24 cellular contexts compared by ENCODE assay signal in the genomic region with DNA sequence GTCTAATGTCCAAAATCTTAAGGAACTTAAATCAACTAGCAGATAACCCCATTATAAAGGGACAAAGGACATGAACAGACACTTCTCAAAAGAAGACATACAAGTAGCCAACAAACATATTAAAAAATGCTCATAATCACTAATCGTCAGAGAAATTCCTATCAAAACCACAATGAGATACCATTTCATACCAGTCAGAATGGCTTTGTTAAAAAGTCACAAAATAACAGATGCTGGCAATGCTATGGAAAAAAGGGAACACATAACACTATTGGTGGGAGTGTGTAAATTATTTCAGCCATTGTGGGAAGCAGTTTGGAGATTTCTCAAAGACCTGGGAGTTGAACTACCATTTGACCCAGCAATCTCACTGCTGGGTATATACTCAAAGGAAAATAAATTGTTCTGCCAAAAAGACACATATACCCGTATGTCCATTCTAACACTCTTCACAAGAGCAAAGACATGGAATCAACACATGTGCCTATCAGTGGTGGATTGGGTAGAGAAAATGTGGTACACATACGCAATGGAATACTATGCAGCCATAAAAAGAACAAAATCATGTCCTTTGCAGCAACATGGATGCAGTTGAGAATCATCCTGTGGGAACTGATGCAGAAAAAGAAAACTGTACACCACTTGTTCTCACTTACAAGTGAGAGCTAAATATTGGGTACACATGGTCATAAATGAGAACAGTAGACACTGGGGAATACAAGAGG.
"Had no signal": no experiment of that assay in that cellular context is flagged by ENCODE, and none has a peak within 500 bp of the region (broad histone marks: within the 10 kb centered on the region; RNA-seq: fewer than 3 reads in every experiment).

No MANE protein-coding gene starts in this region.

- ATAC-seq: activated naive CD8-positive, alpha-beta T cell treated with anti-CD3 and anti-CD28 coated beads, Interleukin-2, amount 50 U/mL, for 24 hours; foreskin keratinocyte; mucosa of descending colon; naive thymus-derived CD4-positive, alpha-beta T cell had no signal

- H3K36me3 ChIP-seq: ascending aorta, ovary, sigmoid colon, thyroid gland had no signal

- H3K4me2 ChIP-seq: hepatocyte had no signal

- H2AFZ ChIP-seq: hepatocyte had no signal

- H3K27me3 ChIP-seq: ascending aorta, dorsolateral prefrontal cortex, foreskin keratinocyte, hepatocyte, ovary, sigmoid colon, spleen, thyroid gland had no signal

- H3K4me3 ChIP-seq: ascending aorta, dorsolateral prefrontal cortex, hepatocyte, mucosa of descending colon, ovary, sigmoid colon, spleen, thyroid gland had no signal

- FAIRE-seq: colon, islet of Langerhans had no signal

- H3K27ac ChIP-seq: ascending aorta, foreskin keratinocyte, hepatocyte, ovary, sigmoid colon, spleen, thyroid gland had no signal

- DNase-seq: activated CD4-positive, alpha-beta T cell treated with anti-CD3 and anti-CD28 coated beads, Interleukin-2, amount 50 U/mL, for 1 hour; activated CD4-positive, CD25-positive, alpha-beta regulatory T cell treated with anti-CD3 and anti-CD28 coated beads, Interleukin-2, amount 50 U/mL, for 72 hours; activated CD8-positive, alpha-beta memory T cell treated with anti-CD3 and anti-CD28 coated beads, Interleukin-2, amount 50 U/mL, for 4 hours; activated effector memory CD4-positive, alpha-beta T cell treated with Interleukin-2 at 50 U/mL for 16 hours; activated naive CD4-positive, alpha-beta T cell treated with anti-CD3 and anti-CD28 coated beads, Interleukin-2, amount 10 ng/mL, durations not matched to agents 7 days and 5 days; activated naive CD8-positive, alpha-beta T cell treated with anti-CD3 and anti-CD28 coated beads, Interleukin-2, amount 50 U/mL, for 24 hours; activated T-cell treated with anti-CD3 and anti-CD28 coated beads, Interleukin-2, amount 50 U/mL, for 48 hours; caudate nucleus; dorsolateral prefrontal cortex; foreskin keratinocyte; left cardiac atrium; mesenchymal stem cell; mucosa of descending colon; naive thymus-derived CD4-positive, alpha-beta T cell; ovary; sigmoid colon; spleen; stimulated activated CD4-positive, alpha-beta T cell treated with anti-CD3 and anti-CD28 coated beads, Interleukin-4, amount 100 ng/mL, for 4 hours; stimulated activated naive CD4-positive, alpha-beta T cell; thyroid gland had no signal

- H3K9me3 ChIP-seq: ascending aorta, mucosa of descending colon, ovary, sigmoid colon, spleen, thyroid gland had no signal

- H3K4me1 ChIP-seq: ascending aorta, foreskin keratinocyte, thyroid gland had no signal
